Comparison of ENCODE assay signal across 29 cellular contexts in genomic region chr12:117362391-117362790, GRCh38. TPM values are rescaled to one million over a fixed set of nuclear protein-coding genes. Genes with fewer than 3 reads are reported as not detected.
DNase-seq lines count a peak whose midpoint lies in the region; ATAC-seq and TF ChIP-seq lines count a peak whose summit lies in the region.
"Had no signal": no experiment of that assay in that cellular context is flagged by ENCODE, and none has a peak within 500 bp of the region (broad histone marks: within the 10 kb centered on the region; RNA-seq: fewer than 3 reads in every experiment).

No MANE protein-coding gene starts in this region.

- no peak overlapping the region for H3K27ac Mint-ChIP-seq in WTC11
- H3K27ac Mint-ChIP-seq: CD4-positive, CD25-positive, alpha-beta regulatory T cell had no signal

- H3K9me3 Mint-ChIP-seq in WTC11 = no peaks in the 10 kb centered on the region

- TF ChIP-seq POLR2A in spleen (IDR thresholded peaks at IDR 0.05) (no peak), erythroblast (IDR thresholded peaks at IDR 0.05; ENCODE audit: low read length) (no peak)

- DNase-seq in NCI-H2171 treated with DMSO at 0.1 percent for 48 hours (lab: John Stamatoyannopoulos, UW) (peak; percentile 23), NCI-H2171 (lab: John Stamatoyannopoulos, UW) (no peak), WTC11 (ENCODE audit: low spot score) (no peak), head of caudate nucleus (peak in 36 of 42 donors; percentile 6 to 75 (median 45)), neuronal stem cell (ENCODE audit: low spot score) (no peak), spleen (no peak), erythroblast (lab: John Stamatoyannopoulos, UW) (no peak)
- DNase-seq: CD4-positive, CD25-positive, alpha-beta regulatory T cell; DMS153; NCI-H1105 treated with DMSO at 0.1 percent for 48 hours; NCI-H2029; NCI-H446 treated with DMSO at 0.1 percent for 48 hours; NCI-H526; NCI-H82; NK-92 treated with Interleukin-12 subunit alpha and Interleukin-12 subunit beta, amount 100 ng/mL, for 24 hours; PC-9; SJCRH30 had no signal

- no peaks in the 10 kb centered on the region for H3K79me1 ChIP-seq in neuronal stem cell (ENCODE audit: low read depth, low read length)

- no peak overlapping the region for H3K14ac ChIP-seq in neuronal stem cell (ENCODE audit: low read length)

- no CpG with 5 or more reads among the region's 12 CpGs for WGBS in neuronal stem cell (ENCODE audit: extremely low coverage in 2 of 2, insufficient read length in 2 of 2, insufficient replicate concordance in 1 of 2), 2 donors
- 73 to 82% (median 74%) methylated on average over 12 of the region's 12 CpGs for WGBS in spleen, 5 donors

- intact Hi-C loops in head of caudate nucleus (cut with DNase I) = no loop called here
- intact Hi-C loops in spleen (cut with DNase I; ENCODE audit: low total_unique reads) = no loop called here

- H2AFZ ChIP-seq in neuronal stem cell (ENCODE audit: low read length) = no peak overlapping the region
- H2AFZ ChIP-seq: PC-9 had no signal

- no peak overlapping the region for H3K4ac ChIP-seq in neuronal stem cell (ENCODE audit: low read length)

- H3K23ac ChIP-seq in neuronal stem cell (ENCODE audit: low read depth, low read length, poor library complexity) = peak overlapping the region; percentile 47

- POLR2A ChIA-PET in WTC11 (lab: Charles Lee) = no interaction called here

- no peak overlapping the region for H3K9ac ChIP-seq in neuronal stem cell (ENCODE audit: low read depth, low read length, poor library complexity)
- H3K9ac ChIP-seq: BLaER1 had no signal

- no peak for ATAC-seq in WTC11
- ATAC-seq in GM18907 (IDR thresholded peaks at IDR 0.05; ENCODE audit: unreplicated experiment) = no peak
- ATAC-seq: HepG2, K562, Right ventricle myocardium inferior had no signal

- H3K36me3 ChIP-seq in neuronal stem cell (replicated peaks in 1 of 2; ENCODE audit: control insufficient read depth in 2 of 2, insufficient read depth in 2 of 2, low read length in 2 of 2) (no peaks in the 10 kb centered on the region), spleen (no peaks in the 10 kb centered on the region)
- H3K36me3 ChIP-seq: BLaER1 had no signal

- H3K27me3 ChIP-seq in neuronal stem cell (ENCODE audit: control insufficient read depth in 3 of 3, insufficient read depth in 3 of 3, low read depth in 1 of 3, low read length in 3 of 3) (peaks cover 35 to 79% (median 71%) of the 10 kb centered on the region in 3 experiments), spleen (replicated peaks in 1 of 7) (peaks cover 0 to 94% (median 47%) of the 10 kb centered on the region in 7 donors)
- H3K27me3 ChIP-seq: SJCRH30 had no signal

- H3K18ac ChIP-seq in neuronal stem cell (ENCODE audit: low read length) = peak overlapping the region; percentile 41

- H3K4me2 ChIP-seq in neuronal stem cell (ENCODE audit: insufficient read depth, low read length, poor library complexity, severe bottlenecking) = no peak overlapping the region
- H3K4me2 ChIP-seq: BLaER1, PC-9 had no signal

- no peaks in the 10 kb centered on the region for H3K36me3 Mint-ChIP-seq in WTC11
- H3K36me3 Mint-ChIP-seq: CD4-positive, CD25-positive, alpha-beta regulatory T cell had no signal

- H3K4me3 ChIP-seq in neuronal stem cell (ENCODE audit: low read length in 2 of 2) = no peak overlapping the region
- no peak overlapping the region for H3K4me3 ChIP-seq in spleen
- H3K4me3 ChIP-seq: BLaER1, K562, PC-9, SJCRH30 had no signal

- CTCF ChIA-PET in WTC11 (lab: Charles Lee) = interaction anchor here (1.2 to 2.2 kb wide), 3 partner anchors 126 to 309 kb away, joined by 5 to 12 read pairs (median 9); no protein-coding TSS in a partner anchor

- H2BK12ac ChIP-seq in neuronal stem cell (ENCODE audit: low read length) = no peak overlapping the region

- H4K91ac ChIP-seq in neuronal stem cell (ENCODE audit: low read depth, low read length, poor library complexity) = no peak overlapping the region

- H3K27ac ChIP-seq in neuronal stem cell (replicated peaks; ENCODE audit: low read length) = no peak overlapping the region
- H3K27ac ChIP-seq in spleen = no peak overlapping the region
- H3K27ac ChIP-seq: BLaER1, PC-9, SJCRH30 had no signal

- H2AK5ac ChIP-seq in neuronal stem cell (ENCODE audit: low read depth, low read length) = no peak overlapping the region

- H4K8ac ChIP-seq in neuronal stem cell (ENCODE audit: low read depth, low read length) = no peak overlapping the region

- H3K4me1 ChIP-seq in neuronal stem cell (ENCODE audit: control insufficient read depth in 2 of 2, insufficient read depth in 1 of 2, low read depth in 1 of 2, low read length in 2 of 2) = peaks cover 0 to 2% of the 10 kb centered on the region in 2 donors
- no peaks in the 10 kb centered on the region for H3K4me1 ChIP-seq in spleen
- H3K4me1 ChIP-seq: BLaER1 had no signal

- TF ChIP-seq CTCF in WTC11 (IDR thresholded peaks at IDR 0.05) (no peak), spleen (IDR thresholded peaks at IDR 0.05 in 8 of 11, conservative IDR thresholded peaks at IDR 0.05 in 3 of 11) (no peak)

- peaks cover 22% of the 10 kb centered on the region for H3K4me1 Mint-ChIP-seq in WTC11
- H3K4me1 Mint-ChIP-seq: CD4-positive, CD25-positive, alpha-beta regulatory T cell had no signal

- H3K4me3 Mint-ChIP-seq in WTC11 = peak overlapping the region; percentile 65
- H3K4me3 Mint-ChIP-seq: CD4-positive, CD25-positive, alpha-beta regulatory T cell had no signal

- no peak overlapping the region for H2BK120ac ChIP-seq in neuronal stem cell (ENCODE audit: low read depth, low read length)

- H3K27me3 Mint-ChIP-seq in WTC11 (ENCODE audit: low read depth) = peaks cover 69% of the 10 kb centered on the region

- no peak overlapping the region for H2BK5ac ChIP-seq in neuronal stem cell (ENCODE audit: low read length)

- H2BK15ac ChIP-seq in neuronal stem cell (ENCODE audit: low read length) = no peak overlapping the region

- no peaks in the 10 kb centered on the region for H3K9me3 ChIP-seq in neuronal stem cell (replicated peaks in 1 of 2; ENCODE audit: control insufficient read depth in 2 of 2, insufficient read depth in 1 of 2, low read depth in 1 of 2, low read length in 2 of 2)
- no peaks in the 10 kb centered on the region for H3K9me3 ChIP-seq in spleen
- H3K9me3 ChIP-seq: SJCRH30 had no signal

TF ChIP-seq in WTC11, 78 proteins besides CTCF, POLR2A, EP300 and RAD21:
- TF ChIP-seq NFATC4 (CRISPR knock-in tag; IDR thresholded peaks at IDR 0.05) = no peak
- no peak for TF ChIP-seq ZNF281 (CRISPR knock-in tag; IDR thresholded peaks at IDR 0.05)
- TF ChIP-seq CREM (CRISPR knock-in tag; IDR thresholded peaks at IDR 0.05) = no peak
- no peak for TF ChIP-seq ATF1 (CRISPR knock-in tag; IDR thresholded peaks at IDR 0.05)
- TF ChIP-seq NR3C1 (CRISPR knock-in tag; conservative IDR thresholded peaks at IDR 0.05; ENCODE audit: low read depth) = no peak
- no peak for TF ChIP-seq RORB (CRISPR knock-in tag; IDR thresholded peaks at IDR 0.05)
- no peak for TF ChIP-seq FOXK1 (CRISPR knock-in tag; IDR thresholded peaks at IDR 0.05)

RNA-seq across cellular contexts. Expression of gene NOS1, which starts 1.0 kb away (rescaled TPM):
- total RNA-seq in WTC11 (2021) (4.0 to 4.8 TPM (median 4.5 TPM) in 3 replicates), spleen (under 1 TPM in 1 of 7 donors, not detected in 6; 0.22 TPM)
- 0.03 TPM for polyA plus RNA-seq in neuronal stem cell (2013, experiment 1 of 2)
- 0.03 TPM for polyA plus RNA-seq in neuronal stem cell (2013, experiment 2 of 2)
- under 1 TPM; 0.03 to 0.04 (median 0.03) TPM for polyA plus RNA-seq in spleen
- total RNA-seq: A172; CD4-positive, CD25-positive, alpha-beta regulatory T cell; G401; H4; HepG2; K562; LHCN-M2; MCF 10A; PC-9; RPMI7951 had no signal
- polyA plus RNA-seq: AG04450; CD4-positive, CD25-positive, alpha-beta regulatory T cell; HepG2; K562 had no signal

Comparison
In these comparisons a context has a peak if more than half of its experiments do, and no peak if none do; other contexts are left out.
1. DNase-seq: peak in NCI-H2171 treated with DMSO at 0.1 percent for 48 hours (single experiment) and head of caudate nucleus (36 of 42); none in NCI-H2171 (single experiment), WTC11 (single experiment), neuronal stem cell (single experiment), spleen (single experiment) and erythroblast (0 of 2).